Comparison of ENCODE assay signal across 16 cellular contexts in the genomic region with DNA sequence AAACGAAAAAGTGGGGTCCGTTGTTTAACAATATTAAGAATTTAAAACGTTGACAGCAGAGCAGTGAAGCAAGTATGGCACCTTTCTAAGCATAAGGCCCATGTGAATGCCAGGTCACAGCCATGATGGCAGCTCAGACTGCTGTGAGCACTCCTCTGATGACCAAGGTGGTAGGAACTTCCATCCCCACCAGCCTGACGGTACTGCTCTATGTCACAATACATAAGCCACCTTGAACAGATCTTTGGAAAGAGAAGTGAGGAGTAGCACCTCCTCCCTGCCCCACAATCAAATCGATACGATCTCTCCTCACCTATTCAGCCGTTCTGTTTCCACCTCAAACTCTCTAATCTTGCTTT.
"Had no signal": no experiment of that assay in that cellular context is flagged by ENCODE, and none has a peak within 500 bp of the region (broad histone marks: within the 10 kb centered on the region; RNA-seq: fewer than 3 reads in every experiment).

No MANE protein-coding gene starts in this region.

- H3K27ac ChIP-seq: hepatocyte, left lung, ovary had no signal

- DNase-seq: activated CD4-positive, alpha-beta T cell treated with anti-CD3 and anti-CD28 coated beads, Interleukin-2, amount 50 U/mL, for 1 hour; activated CD4-positive, CD25-positive, alpha-beta regulatory T cell; activated naive CD4-positive, alpha-beta T cell; effector memory CD8-positive, alpha-beta T cell; erythroblast; nephron progenitor cell; ovary; stimulated activated CD4-positive, alpha-beta T cell treated with anti-CD3 and anti-CD28 coated beads, Interleukin-15, amount 100 ng/mL, for 24 hours; stimulated activated CD4-positive, alpha-beta T cell treated with anti-CD3 and anti-CD28 coated beads, Interleukin-4, amount 100 ng/mL, for 1 hour; stimulated activated naive CD4-positive, alpha-beta T cell; T-helper 2 cell had no signal

- H3K4me3 Mint-ChIP-seq: activated T-helper 1 cell treated with anti-CD3 and anti-CD28 coated beads, Interleukin-12 subunit alpha, Interleukin-12 subunit beta, Interleukin-2, Interleukin-4 antibody, amounts not matched to agents 30 ng/mL and 10 ng/mL and 1 ng/mL, durations not matched to agents 14 hours and 24 hours and 36 hours; effector memory CD8-positive, alpha-beta T cell; memory B cell; nephron progenitor cell had no signal

- ATAC-seq: effector memory CD8-positive, alpha-beta T cell had no signal

- H3K36me3 ChIP-seq: left lung, ovary had no signal

- H3K9me3 ChIP-seq: left lung, ovary, tibial nerve had no signal

- H3K4me2 ChIP-seq: hepatocyte had no signal

- H3K27ac Mint-ChIP-seq: activated T-helper 1 cell treated with anti-CD3 and anti-CD28 coated beads, Interleukin-12 subunit alpha, Interleukin-12 subunit beta, Interleukin-2, Interleukin-4 antibody, amounts not matched to agents 30 ng/mL and 10 ng/mL and 1 ng/mL, durations not matched to agents 14 hours and 24 hours and 36 hours; memory B cell had no signal

- H3K9me3 Mint-ChIP-seq: effector memory CD8-positive, alpha-beta T cell; memory B cell had no signal

- H2AFZ ChIP-seq: hepatocyte had no signal

- H3K79me2 ChIP-seq: hepatocyte had no signal

- H3K4me3 ChIP-seq: hepatocyte, left lung, ovary, tibial nerve had no signal

- H3K27me3 ChIP-seq: hepatocyte, left lung, ovary, tibial nerve had no signal

- H3K4me1 Mint-ChIP-seq: memory B cell had no signal

- H3K4me1 ChIP-seq: left lung had no signal
